9 cellular contexts compared by ENCODE assay signal in genomic region chr16:11927288-11927829, GRCh38. TPM values are rescaled to one million over a fixed set of nuclear protein-coding genes. Genes with fewer than 3 reads are reported as not detected.
"Had no signal": no experiment of that assay in that cellular context is flagged by ENCODE, and none has a peak within 500 bp of the region (broad histone marks: within the 10 kb centered on the region; RNA-seq: fewer than 3 reads in every experiment).

No MANE protein-coding gene starts in this region.

RNA-seq across cellular contexts. Expression of gene TNFRSF17, which starts 37.7 kb away (rescaled TPM):
- total RNA-seq: PC-3, PC-9, Peyer's patch, Right ventricle myocardium inferior, Right ventricle myocardium superior, SJCRH30, SJSA1, SK-MEL-5 had no signal
- polyA plus RNA-seq: SK-N-SH had no signal
